ENCODE assay signal across 26 cellular contexts in genomic region chr5:143972068-143972467, GRCh38.
"Had no signal": no experiment of that assay in that cellular context is flagged by ENCODE, and none has a peak within 500 bp of the region (broad histone marks: within the 10 kb centered on the region; RNA-seq: fewer than 3 reads in every experiment).

No MANE protein-coding gene starts in this region.

- H3K4me3 ChIP-seq: cardiac muscle cell, SK-N-MC had no signal

- H3K4me3 Mint-ChIP-seq: activated CD4-positive, alpha-beta memory T cell treated with anti-CD3 and anti-CD28 coated beads, Interleukin-2, amount 10 ng/mL, durations not matched to agents 7 days and 5 days; activated CD4-positive, alpha-beta T cell treated with anti-CD3 and anti-CD28 coated beads for 36 hours; activated naive CD4-positive, alpha-beta T cell treated with anti-CD3 and anti-CD28 coated beads, Interleukin-2, amount 10 ng/mL, durations not matched to agents 7 days and 5 days; activated naive CD8-positive, alpha-beta T cell treated with anti-CD3 and anti-CD28 coated beads for 36 hours; activated T-cell treated with anti-CD3 and anti-CD28 coated beads, Interleukin-2, amount 50 U/mL, for 72 hours; T-cell had no signal

- H3K9me3 Mint-ChIP-seq: activated CD4-positive, alpha-beta memory T cell treated with anti-CD3 and anti-CD28 coated beads, Interleukin-2, amount 10 ng/mL, durations not matched to agents 7 days and 5 days; activated naive CD4-positive, alpha-beta T cell treated with anti-CD3 and anti-CD28 coated beads, Interleukin-2, amount 10 ng/mL, durations not matched to agents 7 days and 5 days; activated naive CD8-positive, alpha-beta T cell treated with anti-CD3 and anti-CD28 coated beads for 36 hours; activated T-cell treated with anti-CD3 and anti-CD28 coated beads, Interleukin-2, amount 50 U/mL, for 72 hours; activated T-helper 2 cell treated with anti-CD3 and anti-CD28 coated beads, Interferon-gamma antibody, Interleukin-2, Interleukin-4, amounts not matched to agents 10 μg/mL and 5 μg/mL and 100 μg/mL, durations not matched to agents 14 hours and 24 hours and 36 hours; T-cell had no signal

- DNase-seq: activated CD4-positive, alpha-beta memory T cell treated with anti-CD3 and anti-CD28 coated beads, Interleukin-2, amount 10 ng/mL, durations not matched to agents 7 days and 5 days; activated CD4-positive, alpha-beta T cell treated with anti-CD3 and anti-CD28 coated beads for 36 hours; activated CD4-positive, alpha-beta T cell treated with anti-CD3 and anti-CD28 coated beads, Interleukin-2, amount 50 U/mL, for 1 hour; activated CD8-positive, alpha-beta memory T cell treated with anti-CD3 and anti-CD28 coated beads, Interleukin-2, amount 50 U/mL, for 4 hours; activated gamma-delta T cell treated with Interleukin-2 at 50 U/mL for 16 hours; activated naive CD4-positive, alpha-beta T cell treated with anti-CD3 and anti-CD28 coated beads, Interleukin-2, amount 10 ng/mL, durations not matched to agents 7 days and 5 days; activated naive CD8-positive, alpha-beta T cell treated with anti-CD3 and anti-CD28 coated beads for 36 hours; activated T-cell treated with anti-CD3 and anti-CD28 coated beads, Interleukin-2, amount 50 U/mL, for 72 hours; brain microvascular endothelial cell; NCI-H1105; NCI-H1436 treated with DMSO at 0.1 percent for 48 hours; NCI-H187 treated with DMSO at 0.1 percent for 48 hours; NCI-H2081 treated with DMSO at 0.1 percent for 48 hours; NCI-H446; NCI-H524; OCI-M1; RPMI8226; T-cell; T-helper 2 cell; T1000; WERI-Rb-1 had no signal

- H3K36me3 ChIP-seq: brain microvascular endothelial cell, cardiac muscle cell, WERI-Rb-1 had no signal

- H3K4me1 Mint-ChIP-seq: activated CD4-positive, alpha-beta memory T cell treated with anti-CD3 and anti-CD28 coated beads, Interleukin-2, amount 10 ng/mL, durations not matched to agents 7 days and 5 days; activated CD4-positive, alpha-beta T cell treated with anti-CD3 and anti-CD28 coated beads for 36 hours; activated naive CD4-positive, alpha-beta T cell treated with anti-CD3 and anti-CD28 coated beads, Interleukin-2, amount 10 ng/mL, durations not matched to agents 7 days and 5 days; activated naive CD8-positive, alpha-beta T cell treated with anti-CD3 and anti-CD28 coated beads for 36 hours; T-cell had no signal

- H3K27ac ChIP-seq: brain microvascular endothelial cell, cardiac muscle cell, SK-N-MC, WERI-Rb-1 had no signal

- H3K27me3 Mint-ChIP-seq: activated CD4-positive, alpha-beta T cell treated with anti-CD3 and anti-CD28 coated beads for 36 hours had no signal

- H3K27me3 ChIP-seq: brain microvascular endothelial cell, cardiac muscle cell had no signal

- H3K27ac Mint-ChIP-seq: activated CD4-positive, alpha-beta memory T cell treated with anti-CD3 and anti-CD28 coated beads, Interleukin-2, amount 10 ng/mL, durations not matched to agents 7 days and 5 days; activated CD4-positive, alpha-beta T cell treated with anti-CD3 and anti-CD28 coated beads for 36 hours; activated naive CD4-positive, alpha-beta T cell treated with anti-CD3 and anti-CD28 coated beads, Interleukin-2, amount 10 ng/mL, durations not matched to agents 7 days and 5 days; activated naive CD8-positive, alpha-beta T cell treated with anti-CD3 and anti-CD28 coated beads for 36 hours; activated T-cell treated with anti-CD3 and anti-CD28 coated beads, Interleukin-2, amount 50 U/mL, for 72 hours; activated T-helper 2 cell treated with anti-CD3 and anti-CD28 coated beads, Interferon-gamma antibody, Interleukin-2, Interleukin-4, amounts not matched to agents 10 μg/mL and 5 μg/mL and 100 μg/mL, durations not matched to agents 14 hours and 24 hours and 36 hours; T-cell had no signal

- ATAC-seq: activated CD4-positive, alpha-beta T cell treated with anti-CD3 and anti-CD28 coated beads for 36 hours; activated T-cell treated with anti-CD3 and anti-CD28 coated beads, Interleukin-2, amount 50 U/mL, for 72 hours; Panc1; Right ventricle myocardium inferior; T-cell had no signal
